8 cellular contexts compared by ENCODE assay signal in the genomic region with DNA sequence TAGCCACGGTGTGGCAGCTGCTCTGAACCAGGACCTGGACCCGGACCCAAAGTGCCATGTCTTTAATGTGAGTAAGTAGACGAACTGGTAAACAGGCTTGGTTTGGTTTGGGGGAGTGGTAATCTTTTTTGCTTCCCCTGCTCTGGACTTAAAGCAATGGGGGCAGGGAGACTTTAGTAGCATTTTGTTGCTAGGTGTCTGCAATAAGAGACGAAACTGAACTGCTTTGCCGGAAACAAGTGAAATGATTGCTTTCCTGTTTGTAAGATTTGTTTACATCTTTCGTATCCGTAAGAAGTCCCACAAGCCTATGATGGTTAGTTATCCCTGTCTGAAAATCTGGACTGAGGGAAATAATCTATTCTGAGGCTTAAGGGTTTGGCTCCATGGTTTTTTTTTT. TPM values are rescaled to one million over a fixed set of nuclear protein-coding genes. Genes with fewer than 3 reads are reported as not detected.
A peak's percentile ranks its signal among the peaks of the same experiment; 100 is the strongest.
DNase-seq lines count a peak whose midpoint lies in the region; ATAC-seq, FAIRE-seq and TF ChIP-seq lines count a peak whose summit lies in the region.

No MANE protein-coding gene starts in this region.

- POLR2A ChIA-PET in AG04450 (lab: Yijun Ruan, JAX) = interaction anchor here (0.6 to 1.3 kb wide), 3 partner anchors 29 to 176 kb away, joined by 3 to 7 read pairs (median 3); a partner anchor contains a TSS

- no peak for TF ChIP-seq CTCF in AG04450 (IDR thresholded peaks at IDR 0.05; ENCODE audit: low read depth, low read length)
- TF ChIP-seq CTCF in HL-60 (IDR thresholded peaks at IDR 0.05; ENCODE audit: insufficient read depth, low read length) = no peak
- TF ChIP-seq CTCF in astrocyte (IDR thresholded peaks at IDR 0.05; ENCODE audit: insufficient read depth, low read depth, low read length) = no peak
- TF ChIP-seq CTCF in mesothelial cell of epicardium (IDR thresholded peaks at IDR 0.05; ENCODE audit: unreplicated experiment) = no peak
- TF ChIP-seq CTCF in osteocyte (IDR thresholded peaks at IDR 0.05) = no peak

- peaks cover 48% of the 10 kb centered on the region for H3K4me1 ChIP-seq in astrocyte (ENCODE audit: insufficient read depth, low read length)

- H3K4me2 ChIP-seq in astrocyte (ENCODE audit: low read length) = peak overlapping the region; percentile 87

- H3K9me3 ChIP-seq in AG04450 (ENCODE audit: control insufficient read depth, insufficient read depth, low read length) (no peaks in the 10 kb centered on the region), astrocyte (ENCODE audit: insufficient read depth, low read depth, low read length) (no peaks in the 10 kb centered on the region)

- H3K9me3 Mint-ChIP-seq in astrocyte (ENCODE audit: unreplicated experiment) (no peaks in the 10 kb centered on the region), mesothelial cell of epicardium (no peaks in the 10 kb centered on the region), osteocyte (ENCODE audit: unreplicated experiment) (no peaks in the 10 kb centered on the region)

- no peak for ATAC-seq in GM18520 (IDR thresholded peaks at IDR 0.05; ENCODE audit: unreplicated experiment)

- H3K27ac Mint-ChIP-seq in astrocyte (ENCODE audit: unreplicated experiment) = no peak overlapping the region
- H3K27ac Mint-ChIP-seq in mesothelial cell of epicardium = peak overlapping the region; percentile 78
- H3K27ac Mint-ChIP-seq in osteocyte (ENCODE audit: unreplicated experiment) = no peak overlapping the region

- CTCF ChIA-PET in AG04450 (lab: Charles Lee) = interaction anchor here (1.4 to 2.2 kb wide), 3 partner anchors 15 to 62 kb away, joined by 4 to 8 read pairs (median 6); no protein-coding TSS in a partner anchor

- H3K9ac ChIP-seq in astrocyte (ENCODE audit: low read length) = peak overlapping the region; percentile 53

- H3K27me3 ChIP-seq in AG04450 (ENCODE audit: control insufficient read depth, insufficient read depth, low read length) = no peaks in the 10 kb centered on the region
- H3K27me3 ChIP-seq in HL-60 (ENCODE audit: insufficient read depth, poor library complexity, severe bottlenecking) = no peaks in the 10 kb centered on the region
- H3K27me3 ChIP-seq in astrocyte (ENCODE audit: insufficient read depth, low read length) = no peaks in the 10 kb centered on the region

- peaks cover 31% of the 10 kb centered on the region for H3K36me3 ChIP-seq in astrocyte (ENCODE audit: insufficient read depth, low read length)

- H3K4me3 Mint-ChIP-seq in astrocyte (ENCODE audit: unreplicated experiment) (peak overlapping the region; percentile 17), mesothelial cell of epicardium (peak overlapping the region; percentile 4), osteocyte (ENCODE audit: unreplicated experiment) (no peak overlapping the region)

- H4K20me1 ChIP-seq in astrocyte (ENCODE audit: insufficient read depth, low read length) = peaks cover 68% of the 10 kb centered on the region

- H3K36me3 Mint-ChIP-seq in astrocyte (ENCODE audit: low read depth, unreplicated experiment) (peaks cover 18% of the 10 kb centered on the region), mesothelial cell of epicardium (peaks cover 24% of the 10 kb centered on the region), osteocyte (ENCODE audit: unreplicated experiment) (peaks cover 25% of the 10 kb centered on the region)

- no peak overlapping the region for H2AFZ ChIP-seq in astrocyte (ENCODE audit: low read depth, low read length)

- H3K4me1 Mint-ChIP-seq in astrocyte (ENCODE audit: low read depth, unreplicated experiment) (peaks cover 43% of the 10 kb centered on the region), mesothelial cell of epicardium (peaks cover 58% of the 10 kb centered on the region), osteocyte (ENCODE audit: unreplicated experiment) (peaks cover 36% of the 10 kb centered on the region)

- peak overlapping the region; percentile 43 for H3K27ac ChIP-seq in AG04450 (ENCODE audit: low read depth, low read length)
- peak overlapping the region; percentile 96 for H3K27ac ChIP-seq in HL-60 (replicated peaks)
- H3K27ac ChIP-seq in astrocyte (ENCODE audit: low read depth, low read length) = peak overlapping the region; percentile 40

- DNase-seq in AG04450 (ENCODE audit: low read depth, low spot score) = no peak
- DNase-seq in HL-60 (ENCODE audit: low read depth in 1 of 2, low spot score in 1 of 2) = no peak
- DNase-seq in astrocyte (ENCODE audit: low read depth) = no peak
- no peak for DNase-seq in mesothelial cell of epicardium (ENCODE audit: low spot score in 2 of 2, unreplicated experiment in 2 of 2)
- DNase-seq in NCI-H748 (lab: John Stamatoyannopoulos, UW; ENCODE audit: unreplicated experiment) = no peak
- no peak for DNase-seq in osteocyte (ENCODE audit: extremely low spot score, unreplicated experiment)
- no peak for DNase-seq in Ammon's horn (ENCODE audit: low spot score)

- H3K27me3 Mint-ChIP-seq in astrocyte (ENCODE audit: low read depth, unreplicated experiment) = no peaks in the 10 kb centered on the region
- no peaks in the 10 kb centered on the region for H3K27me3 Mint-ChIP-seq in mesothelial cell of epicardium (ENCODE audit: low read depth)
- no peaks in the 10 kb centered on the region for H3K27me3 Mint-ChIP-seq in osteocyte (ENCODE audit: unreplicated experiment)

- FAIRE-seq in astrocyte (lab: Jason Lieb, UNC) = no peak

- H3K4me3 ChIP-seq in AG04450 (ENCODE audit: low read depth, low read length) = peak overlapping the region; percentile 11
- no peak overlapping the region for H3K4me3 ChIP-seq in HL-60 (replicated peaks; ENCODE audit: insufficient read depth, low read length)
- peak overlapping the region; percentile 32 for H3K4me3 ChIP-seq in astrocyte (ENCODE audit: insufficient read depth, low read depth, low read length)

- peaks cover 52% of the 10 kb centered on the region for H3K79me2 ChIP-seq in astrocyte (ENCODE audit: insufficient read depth, low read length)

RNA-seq across cellular contexts. Expression of a gene that starts 21.5 kb away (rescaled TPM):
- polyA plus RNA-seq in AG04450 (2011; rRNA removed) = 0.69 and 1.9 TPM in 2 replicates
- polyA minus RNA-seq in AG04450 (2011; rRNA and poly(A)+ RNA removed) = 0.37 and 0.96 TPM in 2 replicates
- 1.5 and 2.2 TPM in 2 replicates for total RNA-seq in astrocyte
- total RNA-seq in mesothelial cell of epicardium = 8.7 to 9.9 TPM (median 9.9 TPM) in 3 replicates
- 1.3 and 1.4 TPM in 2 replicates for total RNA-seq in osteocyte

RNA-seq across cellular contexts. Expression of a gene that starts 23.8 kb away (rescaled TPM):
- 7.4 and 7.7 TPM in 2 replicates for polyA plus RNA-seq in AG04450 (2011; rRNA removed)
- polyA minus RNA-seq in AG04450 (2011; rRNA and poly(A)+ RNA removed) = 3.1 and 5.3 TPM in 2 replicates
- total RNA-seq in astrocyte (20.5 and 29.2 TPM in 2 replicates), mesothelial cell of epicardium (8.6 to 10.4 TPM (median 10.1 TPM) in 3 replicates), osteocyte (8.6 and 9.1 TPM in 2 replicates)

RNA-seq across cellular contexts. Expression of a gene that starts 24.3 kb away (rescaled TPM):
- 0.17 and 0.36 TPM in 2 replicates for polyA plus RNA-seq in AG04450 (2011; rRNA removed)
- 0.83 TPM in 1 of 2 replicates, not detected in the other for polyA minus RNA-seq in AG04450 (2011; rRNA and poly(A)+ RNA removed)
- total RNA-seq in astrocyte (0.79 TPM in 1 of 2 replicates, not detected in the other), mesothelial cell of epicardium (1.3 to 1.9 TPM (median 1.5 TPM) in 3 replicates), osteocyte (1.9 and 3.3 TPM in 2 replicates)

Comparison
In these comparisons a context has a peak if more than half of its experiments do, and no peak if none do; other contexts are left out.
1. H3K27ac ChIP-seq: peak in every context shown above with its lines; median percentile 96 in HL-60; 43 in AG04450; 40 in astrocyte.